22 cellular contexts compared by ENCODE assay signal in the genomic region with DNA sequence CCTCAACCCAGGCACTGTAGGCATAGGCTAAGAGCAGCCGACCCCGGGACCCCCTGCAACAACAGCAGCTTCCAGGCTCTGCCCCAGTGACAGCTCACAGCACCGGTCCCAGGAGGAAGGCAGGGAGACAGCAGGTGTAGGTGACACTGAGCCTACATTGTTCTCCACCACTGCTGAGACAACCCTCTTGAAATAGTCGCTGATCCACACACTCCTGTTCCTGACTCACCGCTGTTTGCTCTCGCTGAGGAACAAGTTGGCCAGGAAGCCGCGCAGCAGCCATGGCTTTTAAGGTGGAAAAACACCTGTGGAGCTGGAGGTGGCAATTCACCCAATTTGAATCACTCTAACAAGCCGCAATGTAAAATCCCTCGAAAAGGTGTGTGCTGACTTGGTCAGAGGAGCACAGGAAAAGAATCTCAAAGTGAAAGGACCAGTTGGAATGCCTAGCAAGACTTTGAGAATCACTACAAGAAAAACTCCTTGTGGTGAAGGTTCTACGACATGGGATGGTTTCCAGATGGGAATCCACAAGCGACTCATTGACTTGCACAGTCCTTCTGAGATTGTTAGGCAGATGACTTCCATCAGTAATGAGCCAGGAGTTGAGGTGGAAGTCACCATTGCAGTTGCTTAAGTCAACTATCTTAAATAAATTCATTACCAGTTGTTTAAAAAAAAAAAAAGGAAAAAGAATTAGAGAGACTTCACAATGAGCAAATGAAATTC.
DNase-seq lines count a peak whose midpoint lies in the region; ATAC-seq and TF ChIP-seq lines count a peak whose summit lies in the region.
"Had no signal": no experiment of that assay in that cellular context is flagged by ENCODE, and none has a peak within 500 bp of the region (broad histone marks: within the 10 kb centered on the region; RNA-seq: fewer than 3 reads in every experiment).

No MANE protein-coding gene starts in this region.

- H4K20me1 ChIP-seq in GM23248 (ENCODE audit: insufficient read depth): no peaks in the 10 kb centered on the region

- H3K9me3 Mint-ChIP-seq in central memory CD8-positive, alpha-beta T cell: no peaks in the 10 kb centered on the region
- H3K9me3 Mint-ChIP-seq in CD4-positive, alpha-beta T cell: no peaks in the 10 kb centered on the region
- H3K9me3 Mint-ChIP-seq: activated CD8-positive, alpha-beta T cell treated with anti-CD3 and anti-CD28 coated beads for 36 hours; IgD-negative memory B cell; type B pancreatic cell had no signal

- intact Hi-C loops in lower lobe of right lung (cut with DNase I): no loop called here
- intact Hi-C loops in CD4-positive, alpha-beta T cell (cut with DNase I, micrococcal nuclease): no loop called here

- POLR2A ChIA-PET in CD4-positive, alpha-beta T cell (lab: Charles Lee): no interaction called here

- no peaks in the 10 kb centered on the region for H3K9me2 ChIP-seq in GM23248 (ENCODE audit: insufficient read depth)

- H3K4me3 Mint-ChIP-seq in central memory CD8-positive, alpha-beta T cell: no peak overlapping the region
- H3K4me3 Mint-ChIP-seq in CD4-positive, alpha-beta T cell: no peak overlapping the region
- H3K4me3 Mint-ChIP-seq: activated CD8-positive, alpha-beta T cell treated with anti-CD3 and anti-CD28 coated beads for 36 hours; activated naive CD8-positive, alpha-beta T cell; naive thymus-derived CD8-positive, alpha-beta T cell; type B pancreatic cell had no signal

- no peak overlapping the region for H2AFZ ChIP-seq in GM23248

- H3K27me3 ChIP-seq in GM23248 (replicated peaks; ENCODE audit: insufficient read depth) (no peaks in the 10 kb centered on the region), lower lobe of right lung (ENCODE audit: low read depth) (no peaks in the 10 kb centered on the region)
- no peaks in the 10 kb centered on the region for H3K27me3 ChIP-seq in CD4-positive, alpha-beta T cell (ENCODE audit: control insufficient read depth, insufficient read depth, low read length)
- H3K27me3 ChIP-seq: BE2C, gastrocnemius medialis had no signal

- WGBS in GM23248 (ENCODE audit: low coverage in 1 of 2, low lambda C conversion rate in 2 of 2, missing lambda C conversion rate in 2 of 2), 2 experiments: 85 to 86% methylated on average over 12 of the region's 12 CpGs

- no peaks in the 10 kb centered on the region for H3F3A ChIP-seq in GM23248 (ENCODE audit: insufficient read depth)

- CTCF ChIA-PET in CD4-positive, alpha-beta T cell (lab: Charles Lee): no interaction called here

- H3K27ac Mint-ChIP-seq in central memory CD8-positive, alpha-beta T cell (ENCODE audit: low read depth): peak overlapping the region; percentile 25
- no peak overlapping the region for H3K27ac Mint-ChIP-seq in CD4-positive, alpha-beta T cell
- H3K27ac Mint-ChIP-seq: activated CD8-positive, alpha-beta T cell treated with anti-CD3 and anti-CD28 coated beads for 36 hours; activated naive CD8-positive, alpha-beta T cell; type B pancreatic cell had no signal

- no peak overlapping the region for H3K4me2 ChIP-seq in GM23248 (ENCODE audit: unreplicated experiment)

- H3K9me3 ChIP-seq in GM23248 (ENCODE audit: low read depth) (no peaks in the 10 kb centered on the region), lower lobe of right lung (no peaks in the 10 kb centered on the region)
- no peaks in the 10 kb centered on the region for H3K9me3 ChIP-seq in CD4-positive, alpha-beta T cell (ENCODE audit: control insufficient read depth, low read length)
- H3K9me3 ChIP-seq: BE2C, gastrocnemius medialis had no signal

- no peaks in the 10 kb centered on the region for H3K36me3 ChIP-seq in GM23248 (ENCODE audit: low read depth)
- no peaks in the 10 kb centered on the region for H3K36me3 ChIP-seq in lower lobe of right lung
- H3K36me3 ChIP-seq: BE2C, gastrocnemius medialis had no signal

- in situ Hi-C loops in GM23248 (cut with MboI): no loop called here

- no peaks in the 10 kb centered on the region for H3K27me3 Mint-ChIP-seq in central memory CD8-positive, alpha-beta T cell
- H3K27me3 Mint-ChIP-seq in CD4-positive, alpha-beta T cell: no peaks in the 10 kb centered on the region
- H3K27me3 Mint-ChIP-seq: activated CD8-positive, alpha-beta T cell treated with anti-CD3 and anti-CD28 coated beads for 36 hours; activated naive CD8-positive, alpha-beta T cell; type B pancreatic cell had no signal

- no peak overlapping the region for H3K9ac ChIP-seq in GM23248

- peaks cover 2% of the 10 kb centered on the region for H3K36me3 Mint-ChIP-seq in central memory CD8-positive, alpha-beta T cell (ENCODE audit: insufficient read depth)
- H3K36me3 Mint-ChIP-seq in CD4-positive, alpha-beta T cell (ENCODE audit: low read depth): no peaks in the 10 kb centered on the region
- H3K36me3 Mint-ChIP-seq: activated naive CD8-positive, alpha-beta T cell; naive thymus-derived CD8-positive, alpha-beta T cell; type B pancreatic cell had no signal

- H3K4me3 ChIP-seq in GM23248 (no peak overlapping the region), lower lobe of right lung (no peak overlapping the region)
- H3K4me3 ChIP-seq: gastrocnemius medialis had no signal

- peaks cover 40% of the 10 kb centered on the region for H3K4me1 Mint-ChIP-seq in central memory CD8-positive, alpha-beta T cell
- peaks cover 24% of the 10 kb centered on the region for H3K4me1 Mint-ChIP-seq in CD4-positive, alpha-beta T cell (ENCODE audit: low read depth)

- no peaks in the 10 kb centered on the region for H3K79me2 ChIP-seq in GM23248 (ENCODE audit: insufficient read depth)

- H3K27ac ChIP-seq in GM23248: no peak overlapping the region
- no peak overlapping the region for H3K27ac ChIP-seq in lower lobe of right lung
- no peak overlapping the region for H3K27ac ChIP-seq in CD4-positive, alpha-beta T cell (ENCODE audit: low read depth, low read length)
- H3K27ac ChIP-seq: gastrocnemius medialis, RWPE1, VCaP had no signal

- no peak for ATAC-seq in central memory CD8-positive, alpha-beta T cell (replicated peaks; ENCODE audit: extremely low read depth, poor library complexity, severe bottlenecking)
- ATAC-seq in lower lobe of right lung: peak; percentile 76 to 84
- no peak for ATAC-seq in GM21717 (IDR thresholded peaks at IDR 0.05; ENCODE audit: unreplicated experiment)
- no peak for ATAC-seq in CD4-positive, alpha-beta T cell (ENCODE audit: poor library complexity)
- ATAC-seq: activated CD8-positive, alpha-beta T cell treated with anti-CD3 and anti-CD28 coated beads for 36 hours; gastrocnemius medialis; naive thymus-derived CD8-positive, alpha-beta T cell had no signal

- no peak for TF ChIP-seq CTCF in lower lobe of right lung (IDR thresholded peaks at IDR 0.05)
- no peak for TF ChIP-seq CTCF in CD4-positive, alpha-beta T cell (IDR thresholded peaks at IDR 0.05)

- H3K4me1 ChIP-seq in GM23248 (ENCODE audit: insufficient read depth) (no peaks in the 10 kb centered on the region), lower lobe of right lung (no peaks in the 10 kb centered on the region)
- H3K4me1 ChIP-seq: gastrocnemius medialis had no signal

- DNase-seq in GM23248 (peak; percentile 38), NCI-H2196 (lab: John Stamatoyannopoulos, UW; ENCODE audit: unreplicated experiment) (peak; percentile 30), lower lobe of right lung (no peak), NCI-H82 treated with DMSO at 0.1 percent for 48 hours (lab: John Stamatoyannopoulos, UW; ENCODE audit: unreplicated experiment) (no peak), DMS 273 treated with DMSO at 0.1 percent for 48 hours (lab: John Stamatoyannopoulos, UW) (no peak)
- no peak for DNase-seq in central memory CD8-positive, alpha-beta T cell (ENCODE audit: low spot score in 2 of 2)
- no peak for DNase-seq in CD4-positive, alpha-beta T cell
- DNase-seq: activated CD8-positive, alpha-beta T cell treated with anti-CD3 and anti-CD28 coated beads for 36 hours; activated T-cell treated with anti-CD3 and anti-CD28 coated beads, Interleukin-2, amount 50 U/mL, for 48 hours; BE2C; DND-41; effector memory CD4-positive, alpha-beta T cell; gastrocnemius medialis; naive thymus-derived CD8-positive, alpha-beta T cell; NCI-H524 treated with DMSO at 0.1 percent for 48 hours; stimulated activated naive CD4-positive, alpha-beta T cell treated with Interleukin-2 at 50 U/mL for 16 hours had no signal

Comparison
In these comparisons a context has a peak if more than half of its experiments do, and no peak if none do; other contexts are left out.
1. DNase-seq: peak in GM23248 (single experiment) and NCI-H2196 (single experiment); none in central memory CD8-positive, alpha-beta T cell (0 of 2), lower lobe of right lung (single experiment), CD4-positive, alpha-beta T cell (0 of 10), NCI-H82 treated with DMSO at 0.1 percent for 48 hours (single experiment) and DMS 273 treated with DMSO at 0.1 percent for 48 hours (single experiment).
2. ATAC-seq: peak in lower lobe of right lung (2 of 2); none in central memory CD8-positive, alpha-beta T cell (single experiment), GM21717 (single experiment) and CD4-positive, alpha-beta T cell (single experiment).